Comparison of ENCODE assay signal across 1 cellular context in genomic region chr13:65615506-65615905, GRCh38.
TF ChIP-seq lines count a peak whose summit lies in the region.

No MANE protein-coding gene starts in this region.

TF ChIP-seq in H1, 55 proteins besides CTCF, POLR2A, EP300 and RAD21 (continued from another document):
- no peak for TF ChIP-seq POU5F1 (IDR thresholded peaks at IDR 0.05; ENCODE audit: low read depth, low read length)
- TF ChIP-seq JUND (IDR thresholded peaks at IDR 0.05; ENCODE audit: low read length) = no peak
- TF ChIP-seq CBX8 (IDR thresholded peaks at IDR 0.05; ENCODE audit: borderline replicate concordance, low read depth, low read length) = no peak
- no peak for TF ChIP-seq TEAD4 (IDR thresholded peaks at IDR 0.05; ENCODE audit: low read depth, low read length)
- no peak for TF ChIP-seq CREB1 (IDR thresholded peaks at IDR 0.05)
- TF ChIP-seq SIRT6 (IDR thresholded peaks at IDR 0.05; ENCODE audit: low read length) = no peak
- no peak for TF ChIP-seq JUN (IDR thresholded peaks at IDR 0.05; ENCODE audit: low read depth, low read length)
- TF ChIP-seq CHD1 (IDR thresholded peaks at IDR 0.05; ENCODE audit: low read depth, low read length) = no peak
